In genomic region chr5:149408252-149409099, GRCh38 we compare ENCODE assay signal across 16 cellular contexts. TPM values are rescaled to one million over a fixed set of nuclear protein-coding genes. Genes with fewer than 3 reads are reported as not detected.
DNase-seq lines count a peak whose midpoint lies in the region; ATAC-seq, FAIRE-seq and TF ChIP-seq lines count a peak whose summit lies in the region.
"Had no signal": no experiment of that assay in that cellular context is flagged by ENCODE, and none has a peak within 500 bp of the region (broad histone marks: within the 10 kb centered on the region; RNA-seq: fewer than 3 reads in every experiment).

No MANE protein-coding gene starts in this region.

- intact Hi-C loops in K562 (cut with micrococcal nuclease), result no loop called here
- intact Hi-C loops in left lung (cut with DNase I), result no loop called here
- intact Hi-C loops in sigmoid colon (cut with DNase I), result no loop called here

- BruUV-seq in K562 (replicated peaks; lab: Mats Ljungman, UMichigan), result no TSS peak

- no peak for TF ChIP-seq EP300 in K562 (IDR thresholded peaks at IDR 0.05; ENCODE audit: low read length)
- TF ChIP-seq EP300 in sigmoid colon (IDR thresholded peaks at IDR 0.05), result no peak

- TF ChIP-seq POLR2A in K562 (conservative IDR thresholded peaks at IDR 0.05) (no peak), sigmoid colon (IDR thresholded peaks at IDR 0.05) (peak in 1 of 2 donors; percentile 6)

- H3K4me1 ChIP-seq in ACC112 (ENCODE audit: control insufficient read depth, insufficient read depth, low read length, unreplicated experiment) (peaks cover 58% of the 10 kb centered on the region), K562 (replicated peaks in 1 of 2; ENCODE audit: control insufficient read depth in 2 of 2, insufficient read depth in 2 of 2, low read length in 2 of 2) (peaks cover 15 to 20% of the 10 kb centered on the region in 2 experiments; a peak in 4 of 5 replicates), left lung (peaks cover 0 to 3% of the 10 kb centered on the region in 2 donors), sigmoid colon (peaks cover 0 to 36% (median 31%) of the 10 kb centered on the region in 4 donors)

- peak overlapping the region; percentile 79 for H3K4me3 ChIP-seq in ACC112 (ENCODE audit: low read depth, low read length)
- H3K4me3 ChIP-seq in K562, result no peak overlapping the region
- peak overlapping the region; percentile 35 to 44 for H3K4me3 ChIP-seq in left lung
- H3K4me3 ChIP-seq in sigmoid colon, result peak overlapping the region; percentile 75 to 95 (median 84)

- ATAC-seq in K562, result no peak
- ATAC-seq in left lung, result no peak
- ATAC-seq in stimulated activated naive CD8-positive, alpha-beta T cell treated with anti-CD3 and anti-CD28 coated beads, Interleukin-15, Interleukin-2, amounts not matched to agents 100 U/mL and 50 U/mL, for 24 hours, result no peak
- ATAC-seq in HG02588 (IDR thresholded peaks at IDR 0.05; ENCODE audit: unreplicated experiment), result no peak

- H3K79me2 ChIP-seq in ACC112 (ENCODE audit: control insufficient read depth, insufficient read depth, low read length, unreplicated experiment) (peaks cover 51% of the 10 kb centered on the region), K562 (ENCODE audit: control insufficient read depth, insufficient read depth, low read length) (no peaks in the 10 kb centered on the region)

- no peaks in the 10 kb centered on the region for H3K9me1 ChIP-seq in K562 (ENCODE audit: control insufficient read depth, insufficient read depth, low read length)

- H3K9me3 ChIP-seq in K562 (replicated peaks; ENCODE audit: control insufficient read depth, insufficient read depth, low read depth, low read length) (no peaks in the 10 kb centered on the region), left lung (no peaks in the 10 kb centered on the region), sigmoid colon (no peaks in the 10 kb centered on the region)

- H3K27ac ChIP-seq in ACC112 (ENCODE audit: low read depth, low read length) (peak overlapping the region; percentile 94; the same call in 1 of the 2 replicates), K562 (ENCODE audit: extremely low read depth, low read depth, low read length) (no peak overlapping the region), left lung (peak overlapping the region; percentile 50 to 79), sigmoid colon (peak overlapping the region; percentile 96 to 98 (median 98))
- H3K27ac ChIP-seq: SK-N-MC had no signal

- no peak for FAIRE-seq in K562 (lab: Jason Lieb, UNC)
- FAIRE-seq: GM12891, urothelium cell line had no signal

- no peak for TF ChIP-seq RAD21 in K562 (CRISPR knock-in tag; conservative IDR thresholded peaks at IDR 0.05 in 1 of 2, IDR thresholded peaks at IDR 0.05 in 1 of 2)

- POLR2A ChIA-PET in K562 (lab: Yijun Ruan, JAX), result interaction anchor here (0.6 to 1.1 kb wide), 4 partner anchors 11 to 591 kb away, joined by 3 to 4 read pairs (median 3); no protein-coding TSS in a partner anchor

- H3K27me3 ChIP-seq in ACC112 (ENCODE audit: insufficient read depth, low read length), result no peaks in the 10 kb centered on the region
- peaks cover 0 to 14% of the 10 kb centered on the region in 2 experiments; a peak in 1 of 5 replicates for H3K27me3 ChIP-seq in K562 (ENCODE audit: control insufficient read depth in 2 of 2, insufficient read depth in 2 of 2, low read length in 2 of 2)
- no peaks in the 10 kb centered on the region for H3K27me3 ChIP-seq in left lung
- no peaks in the 10 kb centered on the region for H3K27me3 ChIP-seq in sigmoid colon

- H3K36me3 ChIP-seq in ACC112 (ENCODE audit: insufficient read depth, low read length) (no peaks in the 10 kb centered on the region), K562 (ENCODE audit: control insufficient read depth, insufficient read depth, low read length) (no peaks in the 10 kb centered on the region), left lung (no peaks in the 10 kb centered on the region), sigmoid colon (peaks cover 61 to 66% (median 63%) of the 10 kb centered on the region in 4 donors)

- H3K9ac ChIP-seq in K562 (ENCODE audit: insufficient read depth in 1 of 2, low read depth in 2 of 2, low read length in 2 of 2), result no peak overlapping the region

- H2AFZ ChIP-seq in ACC112 (ENCODE audit: low read length, unreplicated experiment), result no peak overlapping the region
- H2AFZ ChIP-seq in K562 (ENCODE audit: low read depth, low read length), result no peak overlapping the region

- no peaks in the 10 kb centered on the region for H4K20me1 ChIP-seq in K562 (replicated peaks; ENCODE audit: control insufficient read depth, insufficient read depth, low read length)

- DNase-seq in K562 (ENCODE audit: extremely low read depth in 1 of 4, low spot score in 3 of 4) (no peak), left lung (no peak), sigmoid colon (peak; percentile 65), GM19240 (ENCODE audit: insufficient read length, low spot score) (no peak)
- no peak for DNase-seq in activated CD4-positive, alpha-beta T cell treated with anti-CD3 and anti-CD28 coated beads for 48 hours
- DNase-seq in stimulated activated naive CD8-positive, alpha-beta T cell treated with anti-CD3 and anti-CD28 coated beads, Interleukin-15, Interleukin-2, amounts not matched to agents 100 U/mL and 50 U/mL, for 24 hours, result no peak
- DNase-seq: caudate nucleus, DMS79 treated with DMSO at 0.1 percent for 48 hours, H9, NCI-H187 treated with DMSO at 0.1 percent for 48 hours had no signal

- in situ Hi-C loops in K562 (cut with MboI), result no loop called here

- WGBS in K562 (ENCODE audit: insufficient coverage, low coverage, missing lambda C conversion rate), result 34% methylated on average over 12 of the region's 12 CpGs
- WGBS in sigmoid colon, 2 donors, result 78 to 86% methylated on average over 12 of the region's 12 CpGs

- CTCF ChIA-PET in K562 (lab: Yijun Ruan, JAX; ENCODE audit: low intra/inter-chr PET ratio), result no interaction called here

- TF ChIP-seq CTCF in K562 (IDR thresholded peaks at IDR 0.05 in 2 of 3, conservative IDR thresholded peaks at IDR 0.05 in 1 of 3; ENCODE audit: insufficient read depth in 2 of 3, low read depth in 1 of 3, low read length in 3 of 3) (no peak), left lung (IDR thresholded peaks at IDR 0.05) (no peak), sigmoid colon (IDR thresholded peaks at IDR 0.05) (no peak)

- H3K4me2 ChIP-seq in K562 (ENCODE audit: insufficient read depth, low read length), result no peak overlapping the region

TF ChIP-seq in K562, 482 proteins besides CTCF, POLR2A, EP300 and RAD21 (continues in another document):
- TF ChIP-seq ADNP (tag; IDR thresholded peaks at IDR 0.05), result 0 out of 2 replicates have a peak, but pooled peaks have one; percentile 23

RNA-seq across cellular contexts. Expression of gene IL17B, which starts 29.4 kb away (rescaled TPM):
- total RNA-seq in K562 (2011; cell fraction: chromatin; rRNA removed; ENCODE audit: low replicate concordance), result not detected in 2 replicates
- total RNA-seq in K562 (2011; cell fraction: nucleolus; rRNA removed), result not detected in 2 replicates
- not detected in 2 replicates for total RNA-seq in K562 (2011; cell fraction: nucleoplasm; rRNA removed)
- total RNA-seq in K562 (2014; rRNA removed) (1.5 and 2.6 TPM in 2 replicates), K562 (2014; rRNA removed; fragmentation: Illumina TruSeq; extraction: Trizol) (not detected in 2 replicates), K562 (2015; rRNA removed; fragmentation: Illumina TruSeq; extraction: Trizol) (0.36 TPM in 1 of 2 replicates, not detected in the other), K562 (2021) (0.51 and 0.58 TPM in 2 replicates), left lung (under 1 TPM in 1 of 2 donors, not detected in 1; 0.42 TPM), sigmoid colon (1 to 10 TPM; 3.0 to 9.6 (median 5.6) TPM)
- polyA plus RNA-seq in K562 (2011; rRNA removed) (0.28 and 0.81 TPM in 2 replicates), K562 (2014; fragmentation: Illumina TruSeq; extraction: Trizol) (0.57 TPM in 1 of 2 replicates, not detected in the other), K562 (2014; fragmentation: Nextera tagmentation; extraction: Ambion mirVana) (under 1 TPM; 0.32 to 0.53 TPM), K562 (2014; rRNA removed) (1.0 and 3.0 TPM in 2 replicates), sigmoid colon (under 1 TPM in 1 of 3 donors, not detected in 2; 0.82 TPM)
- polyA plus RNA-seq in K562 (2011; cell fraction: cytosol; rRNA removed), result 0.57 and 0.58 TPM in 2 replicates
- polyA plus RNA-seq in K562 (2011; cell fraction: nucleus; rRNA removed), result 0.43 and 0.73 TPM in 2 replicates
- polyA plus RNA-seq in K562 (2012), result 0.44 and 3.0 TPM in 2 replicates
- polyA minus RNA-seq in K562 (2011; rRNA and poly(A)+ RNA removed), result not detected in 2 replicates
- 2.4 TPM in 1 of 2 replicates, not detected in the other for polyA minus RNA-seq in K562 (2011; cell fraction: cytosol; rRNA and poly(A)+ RNA removed)
- not detected in 2 replicates for polyA minus RNA-seq in K562 (2011; cell fraction: nucleus; rRNA and poly(A)+ RNA removed)
- total RNA-seq: H9 had no signal
- polyA plus RNA-seq: IgD-negative memory B cell had no signal

RNA-seq across cellular contexts. Expression of gene PCYOX1L, which starts 50.6 kb away (rescaled TPM):
- 20.2 and 24.4 TPM in 2 replicates for total RNA-seq in K562 (2011; cell fraction: chromatin; rRNA removed; ENCODE audit: low replicate concordance)
- total RNA-seq in K562 (2011; cell fraction: nucleolus; rRNA removed), result 28.2 and 32.0 TPM in 2 replicates
- 28.4 and 30.6 TPM in 2 replicates for total RNA-seq in K562 (2011; cell fraction: nucleoplasm; rRNA removed)
- total RNA-seq in K562 (2014; rRNA removed) (5.4 and 7.2 TPM in 2 replicates), K562 (2014; rRNA removed; fragmentation: Illumina TruSeq; extraction: Trizol) (5.9 and 6.0 TPM in 2 replicates), K562 (2015; rRNA removed; fragmentation: Illumina TruSeq; extraction: Trizol) (5.1 and 5.3 TPM in 2 replicates), K562 (2021) (7.8 and 8.0 TPM in 2 replicates), left lung (10 to 100 TPM in 1 of 2 donors, 1 to 10 TPM in 1; 9.0 to 10.5 TPM), sigmoid colon (1 to 10 TPM; 2.5 to 3.9 (median 3.5) TPM)
- polyA plus RNA-seq in K562 (2011; rRNA removed) (17.9 and 21.5 TPM in 2 replicates), K562 (2014; fragmentation: Illumina TruSeq; extraction: Trizol) (9.4 and 10.0 TPM in 2 replicates), K562 (2014; fragmentation: Nextera tagmentation; extraction: Ambion mirVana) (1 to 10 TPM; 2.3 to 2.4 TPM), K562 (2014; rRNA removed) (6.5 and 8.3 TPM in 2 replicates), sigmoid colon (1 to 10 TPM in 2 of 3 donors, under 1 TPM in 1; 0.69 to 7.4 (median 1.2) TPM)
- 25.0 and 29.5 TPM in 2 replicates for polyA plus RNA-seq in K562 (2011; cell fraction: cytosol; rRNA removed)
- 44.5 and 48.0 TPM in 2 replicates for polyA plus RNA-seq in K562 (2011; cell fraction: nucleus; rRNA removed)
- polyA plus RNA-seq in K562 (2012), result 8.9 and 16.5 TPM in 2 replicates
- 13.7 and 15.4 TPM in 2 replicates for polyA minus RNA-seq in K562 (2011; rRNA and poly(A)+ RNA removed)
- polyA minus RNA-seq in K562 (2011; cell fraction: cytosol; rRNA and poly(A)+ RNA removed), result 6.8 and 7.7 TPM in 2 replicates
- polyA minus RNA-seq in K562 (2011; cell fraction: nucleus; rRNA and poly(A)+ RNA removed), result 15.3 and 21.9 TPM in 2 replicates
